ENCODE assay signal across 8 cellular contexts in genomic region chr7:129054438-129055293, GRCh38. TPM values are rescaled to one million over a fixed set of nuclear protein-coding genes. Genes with fewer than 3 reads are reported as not detected.
DNase-seq lines count a peak whose midpoint lies in the region; ATAC-seq and TF ChIP-seq lines count a peak whose summit lies in the region.

TNPO3 (minus strand) TSS chr7:129055111; CDS start chr7:129054770, 341 bp downstream.

- DNase-seq in NCI-H1417 treated with DMSO at 0.1 percent for 48 hours (lab: John Stamatoyannopoulos, UW) (peak; percentile 94), SW480 (ENCODE audit: low spot score) (peak; percentile 95), adipocyte (ENCODE audit: low read depth) (peak; percentile 98), heart left ventricle (peak; percentile 94 to 95 (median 95)), pons (ENCODE audit: low spot score) (peak; percentile 93), type B pancreatic cell (ENCODE audit: extremely low spot score, unreplicated experiment) (peak; percentile 92)

- ATAC-seq in HG02759 (IDR thresholded peaks at IDR 0.05; ENCODE audit: unreplicated experiment): peak; percentile 87
- ATAC-seq in heart left ventricle: peak; percentile 97 to 99 (median 98)

- H3K9ac ChIP-seq in adipocyte (ENCODE audit: low read length): peak within 1 kb of the TSS; percentile 95

- intact Hi-C loops in heart left ventricle (cut with DNase I): no loop called here

- no peaks in the 10 kb centered on the region for H3K36me3 ChIP-seq in adipocyte (ENCODE audit: control insufficient read depth, insufficient read depth, low read length, severe bottlenecking)
- H3K36me3 ChIP-seq in heart left ventricle: peaks cover 0 to 4% (median 0%) of the 10 kb centered on the region in 9 donors

- H3K27ac ChIP-seq in heart left ventricle: peak within 1 kb of the TSS; percentile 89 to 100 (median 96)

- H3K27ac Mint-ChIP-seq in type B pancreatic cell: peak within 1 kb of the TSS; percentile 100

- H3K36me3 Mint-ChIP-seq in type B pancreatic cell: peaks cover 7% of the 10 kb centered on the region

- H3K4me1 ChIP-seq in adipocyte (ENCODE audit: control insufficient read depth, insufficient read depth, low read length) (peaks cover 15% of the 10 kb centered on the region), heart left ventricle (peaks cover 0 to 31% (median 22%) of the 10 kb centered on the region in 12 donors)

- H3K4me3 ChIP-seq in adipocyte (ENCODE audit: low read length): peak within 1 kb of the TSS; percentile 98
- peak within 1 kb of the TSS; percentile 72 to 99 (median 90) for H3K4me3 ChIP-seq in heart left ventricle

- peaks cover 20% of the 10 kb centered on the region for H3K4me1 Mint-ChIP-seq in type B pancreatic cell (ENCODE audit: unreplicated experiment)

- peak in 1 of 2 donors; percentile 54 for TF ChIP-seq POLR2A in heart left ventricle (IDR thresholded peaks at IDR 0.05)

- H3K9me3 ChIP-seq in adipocyte (ENCODE audit: control insufficient read depth, low read length) (no peaks in the 10 kb centered on the region), heart left ventricle (no peaks in the 10 kb centered on the region)

- TF ChIP-seq CTCF in GM12872 (IDR thresholded peaks at IDR 0.05; ENCODE audit: insufficient read depth, low read depth, low read length) (0 out of 3 replicates have a peak, but pooled peaks have one; percentile 19), heart left ventricle (IDR thresholded peaks at IDR 0.05) (peak in 1 of 12 donors; percentile 5), type B pancreatic cell (conservative IDR thresholded peaks at IDR 0.05) (no peak)

- peak within 1 kb of the TSS; percentile 95 for H3K4me3 Mint-ChIP-seq in type B pancreatic cell

- peaks cover 3% of the 10 kb centered on the region for H3K27me3 ChIP-seq in adipocyte (replicated peaks; ENCODE audit: control insufficient read depth, insufficient read depth, low read length)
- H3K27me3 ChIP-seq in heart left ventricle: peaks cover 0 to 7% (median 0%) of the 10 kb centered on the region in 9 donors

- 0% methylated on average over 38 to 59 of the region's 59 CpGs for WGBS in heart left ventricle, 4 donors

- no peaks in the 10 kb centered on the region for H3K9me3 Mint-ChIP-seq in type B pancreatic cell

- peaks cover 4% of the 10 kb centered on the region for H3K27me3 Mint-ChIP-seq in type B pancreatic cell

RNA-seq across cellular contexts. Expression of gene TNPO3, which starts in this region (rescaled TPM):
- total RNA-seq in heart left ventricle: 10 to 100 TPM; 25.3 to 42.4 (median 32.8) TPM
- 10 to 100 TPM; 11.0 to 31.1 TPM for polyA plus RNA-seq in heart left ventricle
- total RNA-seq in type B pancreatic cell (ENCODE audit: low replicate concordance): 46.7 and 52.3 TPM in 2 replicates

Comparison
In these comparisons a context has a peak if more than half of its experiments do, and no peak if none do; other contexts are left out.
1. Peak in every context shown above with its lines: DNase-seq, ATAC-seq, H3K4me3 ChIP-seq and H3K27ac ChIP-seq.